ENCODE assay signal across 23 cellular contexts in genomic region chr20:54137115-54137514, GRCh38. TPM values are rescaled to one million over a fixed set of nuclear protein-coding genes. Genes with fewer than 3 reads are reported as not detected.
"Had no signal": no experiment of that assay in that cellular context is flagged by ENCODE, and none has a peak within 500 bp of the region (broad histone marks: within the 10 kb centered on the region; RNA-seq: fewer than 3 reads in every experiment).

No MANE protein-coding gene starts in this region.

- H3K36me3 ChIP-seq: esophagus muscularis mucosa, lower lobe of right lung, ovary, suprapubic skin, vagina had no signal

- H3K27me3 ChIP-seq: body of pancreas, ovary, vagina had no signal

- H3K9me3 ChIP-seq: body of pancreas, lower lobe of right lung, ovary, psoas muscle, suprapubic skin, vagina had no signal

- H3K4me1 ChIP-seq: body of pancreas, esophagus muscularis mucosa, psoas muscle had no signal

- FAIRE-seq: endothelial cell of umbilical vein, islet of Langerhans had no signal

- H3K4me3 ChIP-seq: body of pancreas, esophagus muscularis mucosa, lower lobe of right lung, ovary, psoas muscle, skin epidermis, suprapubic skin, vagina had no signal

- H3K27ac ChIP-seq: body of pancreas, esophagus muscularis mucosa, lower lobe of right lung, ovary, psoas muscle, skin epidermis, suprapubic skin, vagina had no signal

- DNase-seq: activated B cell treated with CpG ODN at 0.5 μM for 24 hours; activated CD4-positive, alpha-beta memory T cell treated with anti-CD3 and anti-CD28 coated beads for 36 hours; activated CD4-positive, alpha-beta T cell treated with anti-CD3 and anti-CD28 coated beads for 4 hours; activated CD8-positive, alpha-beta memory T cell treated with anti-CD3 and anti-CD28 coated beads, Interleukin-2, amount 10 ng/mL, durations not matched to agents 7 days and 5 days; amniotic stem cell; body of pancreas; dermis blood vessel endothelial cell; effector memory CD4-positive, alpha-beta T cell; left colon; lower lobe of right lung; natural killer cell; ovary; psoas muscle; right cardiac atrium; stimulated activated CD4-positive, alpha-beta T cell treated with anti-CD3 and anti-CD28 coated beads, Interleukin-4, amount 100 ng/mL, for 1 hour; stimulated activated naive CD8-positive, alpha-beta T cell treated with anti-CD3 and anti-CD28 coated beads, Interleukin-15, amount 100 ng/mL, for 72 hours had no signal

- ATAC-seq: activated CD8-positive, alpha-beta memory T cell treated with anti-CD3 and anti-CD28 coated beads, Interleukin-2, amount 10 ng/mL, durations not matched to agents 7 days and 5 days; body of pancreas; left colon; lower lobe of right lung; natural killer cell; psoas muscle; right cardiac atrium; stimulated activated naive CD8-positive, alpha-beta T cell treated with anti-CD3 and anti-CD28 coated beads, Interleukin-15, amount 100 ng/mL, for 72 hours had no signal

RNA-seq across cellular contexts. Expression of gene CYP24A1, which starts 36.7 kb away (rescaled TPM):
- total RNA-seq: activated B cell treated with CpG ODN at 0.5 μM for 24 hours; activated CD8-positive, alpha-beta memory T cell treated with anti-CD3 and anti-CD28 coated beads, Interleukin-2, amount 10 ng/mL, durations not matched to agents 7 days and 5 days; body of pancreas; cardiac septum; dermis blood vessel endothelial cell; endothelial cell of umbilical vein; esophagus muscularis mucosa; left colon; psoas muscle; right cardiac atrium had no signal
- polyA plus RNA-seq: endothelial cell of umbilical vein, ovary, right cardiac atrium had no signal
